14 cellular contexts compared by ENCODE assay signal in the genomic region with DNA sequence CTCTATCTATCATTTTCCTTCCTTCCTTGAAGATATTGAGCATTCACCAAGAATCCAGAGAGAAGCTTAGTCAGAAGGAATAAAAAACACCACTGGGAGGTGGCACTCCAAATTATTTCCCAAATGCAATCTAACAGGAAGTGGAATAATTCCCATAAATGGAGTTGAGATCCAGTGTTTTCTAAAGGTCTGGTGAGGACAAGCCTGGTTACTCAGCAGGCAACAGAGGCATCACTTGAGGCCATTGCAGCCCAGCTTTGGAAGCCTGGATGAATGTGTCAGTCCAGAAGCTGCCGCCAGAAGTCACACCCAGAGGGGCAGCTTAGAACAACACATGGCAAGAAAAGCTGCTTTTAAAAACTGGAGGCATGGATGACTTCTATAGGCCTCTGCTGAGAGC.
DNase-seq lines count a peak whose midpoint lies in the region; ATAC-seq and TF ChIP-seq lines count a peak whose summit lies in the region.
"Had no signal": no experiment of that assay in that cellular context is flagged by ENCODE, and none has a peak within 500 bp of the region (broad histone marks: within the 10 kb centered on the region; RNA-seq: fewer than 3 reads in every experiment).

No MANE protein-coding gene starts in this region.

- CTCF ChIA-PET in mammary epithelial cell (lab: Charles Lee; ENCODE audit: low non-redundant PET): no interaction called here
- CTCF ChIA-PET in activated CD4-positive, alpha-beta memory T cell treated with anti-CD3 and anti-CD28 coated beads for 36 hours (lab: Charles Lee): no interaction called here

- H3K4me1 ChIP-seq in mammary epithelial cell (ENCODE audit: insufficient read depth, low read length): peaks cover 40% of the 10 kb centered on the region
- H3K4me1 ChIP-seq in suprapubic skin: peaks cover 37% of the 10 kb centered on the region

- peak overlapping the region; percentile 10 for H2AFZ ChIP-seq in mammary epithelial cell (ENCODE audit: low read depth, low read length)

- H3K27me3 ChIP-seq in mammary epithelial cell (ENCODE audit: insufficient read depth, low read length) (no peaks in the 10 kb centered on the region), suprapubic skin (no peaks in the 10 kb centered on the region)
- H3K27me3 ChIP-seq: tibial nerve had no signal

- ATAC-seq in left ventricle myocardium superior: peak; percentile 79

- intact Hi-C loops in mammary epithelial cell (cut with micrococcal nuclease): loop anchor here (10.0 kb wide), 1 partner anchor 289 kb away; the partner anchor contains the start of gene KLF6
- intact Hi-C loops in left ventricle myocardium superior (cut with micrococcal nuclease): no loop called here
- intact Hi-C loops in activated CD4-positive, alpha-beta memory T cell treated with anti-CD3 and anti-CD28 coated beads for 36 hours (cut with micrococcal nuclease): loop anchor here (2.0 to 10.0 kb wide), 2 partner anchors 57 to 581 kb away; no protein-coding TSS in a partner anchor

- H4K20me1 ChIP-seq in mammary epithelial cell (ENCODE audit: insufficient read depth, low read length): no peaks in the 10 kb centered on the region

- no peaks in the 10 kb centered on the region for H3K9me3 Mint-ChIP-seq in activated CD4-positive, alpha-beta memory T cell treated with anti-CD3 and anti-CD28 coated beads for 36 hours
- H3K9me3 Mint-ChIP-seq: IgD-negative memory B cell had no signal

- H3K4me3 ChIP-seq in mammary epithelial cell (replicated peaks in 1 of 3; ENCODE audit: insufficient read depth in 1 of 3, low read depth in 2 of 3, low read length in 3 of 3): no peak overlapping the region
- no peak overlapping the region for H3K4me3 ChIP-seq in suprapubic skin
- H3K4me3 ChIP-seq: tibial nerve had no signal

- H3K4me1 Mint-ChIP-seq in activated CD4-positive, alpha-beta memory T cell treated with anti-CD3 and anti-CD28 coated beads for 36 hours (ENCODE audit: low read depth): peaks cover 39% of the 10 kb centered on the region
- H3K4me1 Mint-ChIP-seq: neural crest cell had no signal

- DNase-seq in HT1080 (ENCODE audit: low read depth) (peak; percentile 59), mammary epithelial cell (peak; percentile 53), left ventricle myocardium superior (peak; percentile 57), suprapubic skin (ENCODE audit: low spot score in 2 of 2) (no peak), DMS153 treated with DMSO at 0.1 percent for 48 hours (lab: John Stamatoyannopoulos, UW; ENCODE audit: unreplicated experiment) (no peak), NCI-H2107 (lab: John Stamatoyannopoulos, UW) (no peak)
- no peak for DNase-seq in activated CD4-positive, alpha-beta memory T cell treated with anti-CD3 and anti-CD28 coated beads for 36 hours
- DNase-seq: DMS79, NCI-H2171 treated with DMSO at 0.1 percent for 48 hours, RPMI8226 had no signal

- H3K36me3 ChIP-seq in mammary epithelial cell (ENCODE audit: insufficient read depth, low read length) (no peaks in the 10 kb centered on the region), suprapubic skin (no peaks in the 10 kb centered on the region)
- H3K36me3 ChIP-seq: tibial nerve had no signal

- in situ Hi-C loops in mammary epithelial cell (cut with MboI; ENCODE audit: low sequenced_read_pairs in 2 of 2): no loop called here

- H3K27ac ChIP-seq in mammary epithelial cell (ENCODE audit: insufficient read depth, low read depth, low read length): peak overlapping the region; percentile 71
- H3K27ac ChIP-seq in suprapubic skin: peak overlapping the region; percentile 63
- H3K27ac ChIP-seq: VCaP had no signal

- no peak overlapping the region for H3K4me3 Mint-ChIP-seq in activated CD4-positive, alpha-beta memory T cell treated with anti-CD3 and anti-CD28 coated beads for 36 hours
- H3K4me3 Mint-ChIP-seq: IgD-negative memory B cell, neural crest cell had no signal

- TF ChIP-seq EP300 in suprapubic skin (IDR thresholded peaks at IDR 0.05): no peak

- no peak overlapping the region for H3K4me2 ChIP-seq in mammary epithelial cell (ENCODE audit: insufficient read depth, low read depth, low read length)

- no peak for TF ChIP-seq POLR2A in suprapubic skin (IDR thresholded peaks at IDR 0.05)

- H3K9ac ChIP-seq in mammary epithelial cell (ENCODE audit: insufficient read depth, low read length): no peak overlapping the region

- dilution Hi-C loops in mammary epithelial cell (cut with HindIII; ENCODE audit: low sequenced_read_pairs): loop anchor here (5.0 kb wide), 1 partner anchor 33 kb away; no protein-coding TSS in a partner anchor

- no peaks in the 10 kb centered on the region for H3K79me2 ChIP-seq in mammary epithelial cell (ENCODE audit: insufficient read depth, low read length)

- H3K36me3 Mint-ChIP-seq in activated CD4-positive, alpha-beta memory T cell treated with anti-CD3 and anti-CD28 coated beads for 36 hours: no peaks in the 10 kb centered on the region
- H3K36me3 Mint-ChIP-seq: IgD-negative memory B cell had no signal

- no peaks in the 10 kb centered on the region for H3K9me3 ChIP-seq in mammary epithelial cell (replicated peaks; ENCODE audit: insufficient read depth, low read length)
- no peaks in the 10 kb centered on the region for H3K9me3 ChIP-seq in suprapubic skin
- H3K9me3 ChIP-seq: tibial nerve had no signal

- 29% methylated on average over 1 of the region's 1 CpG for WGBS in mammary epithelial cell (ENCODE audit: low coverage, missing lambda C conversion rate)
- WGBS in suprapubic skin: 25% methylated on average over 1 of the region's 1 CpG

- no peak for TF ChIP-seq CTCF in mammary epithelial cell (conservative IDR thresholded peaks at IDR 0.05 in 1 of 2, IDR thresholded peaks at IDR 0.05 in 1 of 2; ENCODE audit: extremely low read depth in 1 of 2, insufficient read depth in 1 of 2, low read depth in 1 of 2, low read length in 2 of 2)
- TF ChIP-seq CTCF in suprapubic skin (IDR thresholded peaks at IDR 0.05): no peak

- BruUV-seq in mammary epithelial cell (replicated peaks; lab: Mats Ljungman, UMichigan): no TSS peak

- POLR2A ChIA-PET in activated CD4-positive, alpha-beta memory T cell treated with anti-CD3 and anti-CD28 coated beads for 36 hours (lab: Charles Lee): interaction anchor here (1.0 to 1.5 kb wide), 2 partner anchors 10 to 289 kb away, joined by 3 to 5 read pairs; partner anchors contain the start of gene KLF6

- H3K27me3 Mint-ChIP-seq in activated CD4-positive, alpha-beta memory T cell treated with anti-CD3 and anti-CD28 coated beads for 36 hours: no peaks in the 10 kb centered on the region
- H3K27me3 Mint-ChIP-seq: IgD-negative memory B cell had no signal

- no peak overlapping the region for H3K27ac Mint-ChIP-seq in activated CD4-positive, alpha-beta memory T cell treated with anti-CD3 and anti-CD28 coated beads for 36 hours

Comparison
In these comparisons a context has a peak if more than half of its experiments do, and no peak if none do; other contexts are left out.
1. DNase-seq: peak in HT1080 (single experiment), mammary epithelial cell (single experiment) and left ventricle myocardium superior (single experiment); none in suprapubic skin (0 of 2), DMS153 treated with DMSO at 0.1 percent for 48 hours (single experiment), NCI-H2107 (single experiment) and activated CD4-positive, alpha-beta memory T cell treated with anti-CD3 and anti-CD28 coated beads for 36 hours (single experiment).